ENCODE assay signal across 20 cellular contexts in genomic region chr17:34756670-34757021, GRCh38.
DNase-seq lines count a peak whose midpoint lies in the region; ATAC-seq, FAIRE-seq and TF ChIP-seq lines count a peak whose summit lies in the region.
"Had no signal": no experiment of that assay in that cellular context is flagged by ENCODE, and none has a peak within 500 bp of the region (broad histone marks: within the 10 kb centered on the region; RNA-seq: fewer than 3 reads in every experiment).

No MANE protein-coding gene starts in this region.

- no peak for TF ChIP-seq POLR2A in HepG2 (IDR thresholded peaks at IDR 0.05; ENCODE audit: insufficient read depth in 1 of 2, low read depth in 2 of 2, low read length in 2 of 2)

- no peak overlapping the region for H3K27ac Mint-ChIP-seq in H9
- H3K27ac Mint-ChIP-seq in type B pancreatic cell: no peak overlapping the region
- H3K27ac Mint-ChIP-seq: activated B cell treated with CpG ODN at 0.5 μM for 24 hours; dendritic cell treated with granulocyte-macrophage colony-stimulating factor and Interleukin-4, amounts not matched to agents 40 ng/mL and 50 ng/mL, for 4 days; naive B cell had no signal

- H3K36me3 ChIP-seq in WERI-Rb-1: no peaks in the 10 kb centered on the region
- no peaks in the 10 kb centered on the region for H3K36me3 ChIP-seq in HepG2 (replicated peaks in 1 of 2; ENCODE audit: control insufficient read depth in 1 of 2, insufficient read depth in 2 of 2, low read length in 2 of 2)
- H3K36me3 ChIP-seq: ascending aorta, tibial artery had no signal

- H3K4me3 ChIP-seq in AG09309 (ENCODE audit: control insufficient read depth, low read depth, low read length) (no peak overlapping the region), WERI-Rb-1 (ENCODE audit: low read depth, low read length) (no peak overlapping the region), HepG2 (replicated peaks in 1 of 3; ENCODE audit: insufficient read depth in 1 of 3, low read depth in 2 of 3, low read length in 3 of 3) (no peak overlapping the region)
- H3K4me3 ChIP-seq: ascending aorta, tibial artery had no signal

- no peak overlapping the region for H4K5ac ChIP-seq in H9 (ENCODE audit: insufficient read length, low read depth, low read length)

- H3K4me2 ChIP-seq in H9 (ENCODE audit: insufficient read depth, insufficient read length, low read length) (no peak overlapping the region), HepG2 (ENCODE audit: low read depth, low read length) (no peak overlapping the region)

- no peak overlapping the region for H2BK20ac ChIP-seq in H9 (ENCODE audit: low read depth, low read length, poor library complexity, severe bottlenecking)

- intact Hi-C loops in HepG2 (cut with micrococcal nuclease; ENCODE audit: unreplicated experiment): no loop called here

- H3K23me2 ChIP-seq in H9 (ENCODE audit: insufficient read length, low read depth, low read length, poor library complexity, severe bottlenecking): no peaks in the 10 kb centered on the region

- no peak overlapping the region for H3K4me3 Mint-ChIP-seq in H9
- H3K4me3 Mint-ChIP-seq in type B pancreatic cell: no peak overlapping the region
- H3K4me3 Mint-ChIP-seq in activated T-cell treated with anti-CD3 and anti-CD28 coated beads, Interleukin-2, amount 50 U/mL, for 4 hours: no peak overlapping the region
- H3K4me3 Mint-ChIP-seq: activated B cell treated with CpG ODN at 0.5 μM for 24 hours; dendritic cell treated with granulocyte-macrophage colony-stimulating factor and Interleukin-4, amounts not matched to agents 40 ng/mL and 50 ng/mL, for 4 days; naive B cell had no signal

- H3K14ac ChIP-seq in H9 (ENCODE audit: insufficient read depth, low read length): no peak overlapping the region

- H3K27me3 ChIP-seq in H9 (ENCODE audit: insufficient read depth, low read length): no peaks in the 10 kb centered on the region
- no peaks in the 10 kb centered on the region for H3K27me3 ChIP-seq in WERI-Rb-1 (ENCODE audit: insufficient read depth, low read depth, severe bottlenecking)
- no peaks in the 10 kb centered on the region; a peak in 1 of 5 replicates for H3K27me3 ChIP-seq in HepG2 (ENCODE audit: control insufficient read depth in 1 of 2, insufficient read depth in 2 of 2, low read length in 2 of 2)
- H3K27me3 ChIP-seq: ascending aorta had no signal

- H3T11ph ChIP-seq in H9 (ENCODE audit: low read length): no peak overlapping the region

- H3K36me3 Mint-ChIP-seq in H9 (ENCODE audit: insufficient read depth in 1 of 3, low read depth in 3 of 3) (no peaks in the 10 kb centered on the region), type B pancreatic cell (no peaks in the 10 kb centered on the region)
- no peaks in the 10 kb centered on the region for H3K36me3 Mint-ChIP-seq in activated T-cell treated with anti-CD3 and anti-CD28 coated beads, Interleukin-2, amount 50 U/mL, for 4 hours (ENCODE audit: insufficient read depth)
- H3K36me3 Mint-ChIP-seq: naive B cell had no signal

- no CpG with 5 or more reads among the region's 6 CpGs for WGBS in H9 (ENCODE audit: extremely low coverage, insufficient read length, low lambda C conversion rate)
- WGBS in HepG2 (ENCODE audit: low lambda C conversion rate): 0% methylated on average over 1 of the region's 6 CpGs

- DNase-seq in AG09309 (ENCODE audit: low read depth) (peak; percentile 3), H9 (peak; percentile 36), WERI-Rb-1 (peak; percentile 40), mesenteric fat pad (ENCODE audit: low spot score) (peak; percentile 75), type B pancreatic cell (ENCODE audit: extremely low spot score, unreplicated experiment) (no peak), HepG2 (ENCODE audit: low spot score) (no peak), D721Med (ENCODE audit: insufficient read length, low spot score) (no peak)
- DNase-seq in activated T-cell treated with anti-CD3 and anti-CD28 coated beads, Interleukin-2, amount 50 U/mL, for 4 hours: no peak
- DNase-seq: activated B cell treated with CpG ODN at 0.5 μM for 24 hours; activated effector memory CD4-positive, alpha-beta T cell treated with anti-CD3 and anti-CD28 coated beads, Interleukin-2, amount 50 U/mL, for 16 hours; left colon; naive B cell; NCI-H1092; NCI-H2227 treated with DMSO at 0.1 percent for 48 hours; stimulated activated CD4-positive, alpha-beta T cell treated with anti-CD3 and anti-CD28 coated beads, Interleukin-4, amount 100 ng/mL, for 24 hours; SW 1271 had no signal

- no peak overlapping the region for H3K23ac ChIP-seq in H9 (ENCODE audit: insufficient read length, low read depth, low read length)

- no peak for TF ChIP-seq CTCF in AG09309 (IDR thresholded peaks at IDR 0.05; ENCODE audit: control insufficient read depth, insufficient read depth, low read depth, low read length, missing control alignments)
- no peak for TF ChIP-seq CTCF in H9 (conservative IDR thresholded peaks at IDR 0.05)
- TF ChIP-seq CTCF in WERI-Rb-1 (IDR thresholded peaks at IDR 0.05; ENCODE audit: low read depth, low read length): no peak
- no peak for TF ChIP-seq CTCF in type B pancreatic cell (conservative IDR thresholded peaks at IDR 0.05)
- no peak for TF ChIP-seq CTCF in HepG2 (CRISPR knock-in tag; IDR thresholded peaks at IDR 0.05)
- TF ChIP-seq CTCF in D721Med (IDR thresholded peaks at IDR 0.05; ENCODE audit: insufficient read depth, missing control alignments): no peak

- BruUV-seq in HepG2 (replicated peaks; lab: Mats Ljungman, UMichigan): no TSS peak

- H2BK12ac ChIP-seq in H9 (ENCODE audit: insufficient read length, low read depth, low read length): no peak overlapping the region

- no peaks in the 10 kb centered on the region for H3K79me2 ChIP-seq in H9 (ENCODE audit: insufficient read depth, low read length)
- no peaks in the 10 kb centered on the region for H3K79me2 ChIP-seq in HepG2 (ENCODE audit: insufficient read depth, low read length)

- no peak overlapping the region for H3K56ac ChIP-seq in H9 (ENCODE audit: insufficient read length, low read depth, low read length)

- H2BK15ac ChIP-seq in H9 (ENCODE audit: low read depth, low read length): no peak overlapping the region

- H3K4ac ChIP-seq in H9 (ENCODE audit: low read depth, low read length): no peak overlapping the region

- TF ChIP-seq EP300 in HepG2 (IDR thresholded peaks at IDR 0.05; ENCODE audit: low read depth in 2 of 2, low read length in 2 of 2) (no peak), HepG2 (CRISPR knock-in tag; IDR thresholded peaks at IDR 0.05; ENCODE audit: borderline replicate concordance) (no peak)

- H3K27me3 Mint-ChIP-seq in H9 (ENCODE audit: low read depth) (peaks cover 9% of the 10 kb centered on the region), type B pancreatic cell (peaks cover 48% of the 10 kb centered on the region)
- H3K27me3 Mint-ChIP-seq in activated T-cell treated with anti-CD3 and anti-CD28 coated beads, Interleukin-2, amount 50 U/mL, for 4 hours (ENCODE audit: low read depth): peaks cover 19% of the 10 kb centered on the region

- no peak overlapping the region for H2BK5ac ChIP-seq in H9 (ENCODE audit: insufficient read length, low read length)

- CTCF ChIA-PET in HepG2 (lab: Yijun Ruan, JAX; ENCODE audit: low intra/inter-chr PET ratio, low total read pairs): no interaction called here

- in situ Hi-C loops in HepG2 (cut with HindIII; ENCODE audit: extremely low pct_ligation_motif_present, low pct_unique_long_range_greater_than_20kb): no loop called here

- no peak overlapping the region for H3K18ac ChIP-seq in H9 (ENCODE audit: insufficient read length, low read depth, low read length)

- no peak for ATAC-seq in activated T-cell treated with anti-CD3 and anti-CD28 coated beads, Interleukin-2, amount 50 U/mL, for 4 hours
- ATAC-seq in HepG2: no peak
- ATAC-seq: left colon had no signal

- H3K9me3 Mint-ChIP-seq in H9: no peaks in the 10 kb centered on the region
- no peaks in the 10 kb centered on the region for H3K9me3 Mint-ChIP-seq in type B pancreatic cell
- no peaks in the 10 kb centered on the region for H3K9me3 Mint-ChIP-seq in activated T-cell treated with anti-CD3 and anti-CD28 coated beads, Interleukin-2, amount 50 U/mL, for 4 hours
- H3K9me3 Mint-ChIP-seq: activated B cell treated with CpG ODN at 0.5 μM for 24 hours; dendritic cell treated with granulocyte-macrophage colony-stimulating factor and Interleukin-4, amounts not matched to agents 40 ng/mL and 50 ng/mL, for 4 days had no signal

- H2AK5ac ChIP-seq in H9 (ENCODE audit: insufficient read length, low read length): no peak overlapping the region

- no peaks in the 10 kb centered on the region for H3K79me1 ChIP-seq in H9 (ENCODE audit: insufficient read depth, low read depth, low read length, poor library complexity, severe bottlenecking)

- TF ChIP-seq RAD21 in HepG2 (CRISPR knock-in tag; IDR thresholded peaks at IDR 0.05): no peak

- peaks cover 13 to 31% of the 10 kb centered on the region in 2 experiments for H3K4me1 Mint-ChIP-seq in H9
- peaks cover 9% of the 10 kb centered on the region for H3K4me1 Mint-ChIP-seq in type B pancreatic cell (ENCODE audit: unreplicated experiment)
- no peaks in the 10 kb centered on the region for H3K4me1 Mint-ChIP-seq in activated T-cell treated with anti-CD3 and anti-CD28 coated beads, Interleukin-2, amount 50 U/mL, for 4 hours (ENCODE audit: low read depth)
- H3K4me1 Mint-ChIP-seq: activated B cell treated with CpG ODN at 0.5 μM for 24 hours, naive B cell had no signal

- POLR2A ChIA-PET in HepG2 (lab: Yijun Ruan, JAX): no interaction called here

- no peak overlapping the region for H4K8ac ChIP-seq in H9 (replicated peaks; ENCODE audit: insufficient read length, low read depth, low read length)

- H3K9ac ChIP-seq in H9 (ENCODE audit: extremely low read depth, insufficient read length, low read length) (no peak overlapping the region), HepG2 (ENCODE audit: insufficient read depth, low read depth, low read length) (no peak overlapping the region)

- no peaks in the 10 kb centered on the region for H4K20me1 ChIP-seq in H9 (ENCODE audit: control insufficient read depth, insufficient read depth, insufficient read length)
- no peaks in the 10 kb centered on the region for H4K20me1 ChIP-seq in HepG2 (ENCODE audit: insufficient read depth, low read length)

- H3K4me1 ChIP-seq in H9 (ENCODE audit: insufficient read depth, low read length) (no peaks in the 10 kb centered on the region), HepG2 (ENCODE audit: insufficient read depth, low read length) (no peaks in the 10 kb centered on the region)
- H3K4me1 ChIP-seq: ascending aorta, Caco-2 had no signal

- H3K27ac ChIP-seq in H9 (ENCODE audit: insufficient read length, low read depth, low read length) (no peak overlapping the region), WERI-Rb-1 (no peak overlapping the region), HepG2 (ENCODE audit: extremely low read length, insufficient read depth, low read length) (no peak overlapping the region)
- H3K27ac ChIP-seq: ascending aorta, tibial artery had no signal

- H3K9me3 ChIP-seq in H9 (ENCODE audit: control insufficient read depth, low read depth, low read length) (no peaks in the 10 kb centered on the region), WERI-Rb-1 (ENCODE audit: severe bottlenecking) (no peaks in the 10 kb centered on the region), HepG2 (ENCODE audit: low read length) (no peaks in the 10 kb centered on the region)
- H3K9me3 ChIP-seq: ascending aorta, Caco-2, tibial artery had no signal

- no peak overlapping the region for H4K91ac ChIP-seq in H9 (ENCODE audit: insufficient read length, low read depth, low read length)

- H2AFZ ChIP-seq in H9 (ENCODE audit: low read length): no peak overlapping the region
- H2AFZ ChIP-seq in HepG2 (ENCODE audit: low read length): no peak overlapping the region

- H2BK120ac ChIP-seq in H9 (ENCODE audit: low read depth, low read length, poor library complexity, severe bottlenecking): no peak overlapping the region

- no peak for FAIRE-seq in HepG2 (lab: Jason Lieb, UNC)
- FAIRE-seq in D721Med (lab: Jason Lieb, UNC): no peak

Comparison
In these comparisons a context has a peak if more than half of its experiments do, and no peak if none do; other contexts are left out.
1. DNase-seq: peak in AG09309 (single experiment), H9 (single experiment), WERI-Rb-1 (single experiment) and mesenteric fat pad (single experiment); none in type B pancreatic cell (single experiment), activated T-cell treated with anti-CD3 and anti-CD28 coated beads, Interleukin-2, amount 50 U/mL, for 4 hours (single experiment), HepG2 (single experiment) and D721Med (single experiment).